ENCODE assay signal across 1 cellular context in the genomic region with DNA sequence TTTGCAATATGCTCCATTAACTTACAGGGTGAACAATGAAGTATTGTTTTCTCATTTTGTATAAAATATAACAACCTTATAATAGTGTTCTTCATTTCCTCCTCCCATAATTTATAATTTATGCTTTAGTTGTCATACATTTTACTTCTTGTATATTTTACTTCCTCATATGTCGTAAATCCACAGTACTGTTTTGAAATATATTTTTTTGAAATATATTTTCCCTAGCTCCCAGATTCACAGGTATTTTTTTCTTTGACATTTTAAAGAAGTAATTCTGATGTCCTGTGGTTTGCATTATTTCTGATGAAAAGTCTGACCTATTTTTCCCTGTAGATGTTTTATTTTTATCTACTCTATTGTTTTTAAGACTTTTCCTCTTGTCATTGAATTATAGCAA.
TF ChIP-seq lines count a peak whose summit lies in the region.

No MANE protein-coding gene starts in this region.

TF ChIP-seq in A549, 52 proteins besides CTCF, POLR2A, EP300 and RAD21 (continued from another document):
- TF ChIP-seq FOSB (CRISPR knock-in tag; IDR thresholded peaks at IDR 0.05) (0 out of 2 replicates have a peak, but pooled peaks have one; percentile 61), FOSL2 (IDR thresholded peaks at IDR 0.05) (no peak), FOSL2 (CRISPR knock-in tag; IDR thresholded peaks at IDR 0.05) (no peak), EHF (CRISPR knock-in tag; IDR thresholded peaks at IDR 0.05) (peak; percentile 68; the same call in 1 of the 2 replicates)
